In the genomic region with DNA sequence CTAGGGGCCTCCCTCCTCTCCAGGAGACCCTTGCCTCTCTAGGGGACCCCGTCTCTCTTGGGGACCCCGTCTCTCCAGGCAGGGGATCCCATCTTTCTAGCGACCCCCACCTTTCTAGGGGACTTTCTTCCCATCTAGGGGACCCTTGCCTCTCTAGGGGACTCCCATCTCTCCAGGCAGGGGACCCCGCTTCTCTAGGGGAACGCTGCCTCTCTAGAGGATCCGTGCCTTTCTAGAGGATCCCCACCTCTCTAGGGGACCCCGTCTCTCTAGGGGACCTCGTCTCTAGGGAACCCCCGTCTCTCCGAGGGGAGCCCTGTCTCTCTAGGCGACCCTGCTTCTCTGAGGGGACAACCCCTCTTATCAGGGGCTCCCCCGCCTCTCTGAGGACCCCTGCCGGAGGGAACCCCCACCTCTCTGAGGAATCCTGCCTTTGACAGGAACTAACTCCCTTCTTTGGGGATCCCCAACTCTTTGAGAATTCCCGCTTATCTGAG, we compare ENCODE assay signal across 8 cellular contexts. TPM values are rescaled to one million over a fixed set of nuclear protein-coding genes. Genes with fewer than 3 reads are reported as not detected.
DNase-seq lines count a peak whose midpoint lies in the region; ATAC-seq, FAIRE-seq and TF ChIP-seq lines count a peak whose summit lies in the region.

No MANE protein-coding gene starts in this region.

- DNase-seq in RWPE2 (ENCODE audit: low spot score), result no peak
- peak in 1 of 6 donors; percentile 39 for DNase-seq in pancreas
- no peak for DNase-seq in NCI-H748 treated with DMSO at 0.1 percent for 48 hours (lab: John Stamatoyannopoulos, UW)
- no peak for DNase-seq in GM13977 (ENCODE audit: low spot score)
- no peak for DNase-seq in effector CD4-positive, alpha-beta T cell

- TF ChIP-seq CTCF in RWPE2 (IDR thresholded peaks at IDR 0.05; ENCODE audit: poor library complexity, severe bottlenecking) (peak; percentile 32), pancreas (IDR thresholded peaks at IDR 0.05) (no peak), GM13977 (IDR thresholded peaks at IDR 0.05; ENCODE audit: extremely low read depth, insufficient read depth, missing control alignments) (no peak)

- H3K4me3 ChIP-seq in RWPE2 (ENCODE audit: severe bottlenecking) (peak overlapping the region; percentile 95), endocrine pancreas (ENCODE audit: control insufficient read depth, insufficient read depth, low read length) (peak overlapping the region; percentile 59), pancreas (peak overlapping the region; percentile 67 to 96 (median 80))

- H3K36me3 ChIP-seq in ES-I3 (ENCODE audit: insufficient read depth, low read length), result no peaks in the 10 kb centered on the region
- 0 out of 2 replicates have a peak, but pooled peaks cover 4% of the 10 kb centered on the region for H3K36me3 ChIP-seq in RWPE2 (ENCODE audit: low read depth)
- no peaks in the 10 kb centered on the region for H3K36me3 ChIP-seq in endocrine pancreas (ENCODE audit: control insufficient read depth, insufficient read depth, low read length)
- no peaks in the 10 kb centered on the region for H3K36me3 ChIP-seq in pancreas

- no peaks in the 10 kb centered on the region for H3K9me3 ChIP-seq in ES-I3 (ENCODE audit: control insufficient read depth, insufficient read depth, low read length)
- H3K9me3 ChIP-seq in RWPE2 (ENCODE audit: severe bottlenecking), result no peaks in the 10 kb centered on the region
- H3K9me3 ChIP-seq in endocrine pancreas (ENCODE audit: control insufficient read depth, low read length), result no peaks in the 10 kb centered on the region
- no peaks in the 10 kb centered on the region for H3K9me3 ChIP-seq in pancreas

- in situ Hi-C loops in GM13977 (cut with MboI; ENCODE audit: low pct_unique_long_range_greater_than_20kb, low sequenced_read_pairs, unreplicated experiment), result no loop called here

- H3K27me3 ChIP-seq in RWPE2 (ENCODE audit: insufficient read depth, poor library complexity, severe bottlenecking) (no peaks in the 10 kb centered on the region), endocrine pancreas (ENCODE audit: control insufficient read depth, insufficient read depth, low read length) (no peaks in the 10 kb centered on the region), pancreas (no peaks in the 10 kb centered on the region)

- ATAC-seq in RWPE2 (ENCODE audit: low read depth), result no peak
- no peak for ATAC-seq in pancreas
- ATAC-seq in HG02759 (IDR thresholded peaks at IDR 0.05; ENCODE audit: unreplicated experiment), result no peak

- H3K4me1 ChIP-seq in ES-I3 (ENCODE audit: insufficient read depth, low read length) (peaks cover 16% of the 10 kb centered on the region), RWPE2 (ENCODE audit: insufficient read depth, poor library complexity, severe bottlenecking) (peaks cover 28% of the 10 kb centered on the region), endocrine pancreas (ENCODE audit: control insufficient read depth, insufficient read depth, low read length) (no peaks in the 10 kb centered on the region), pancreas (peaks cover 6 to 18% (median 9%) of the 10 kb centered on the region in 3 donors)

- H3K9ac ChIP-seq in ES-I3 (ENCODE audit: low read depth, low read length) (peak overlapping the region; percentile 94), endocrine pancreas (ENCODE audit: control insufficient read depth, insufficient read depth, low read length) (peak overlapping the region; percentile 84)

- no peak for FAIRE-seq in pancreas (lab: Jason Lieb, UNC)

- peak overlapping the region; percentile 80 for H3K27ac ChIP-seq in RWPE2 (ENCODE audit: poor library complexity, severe bottlenecking)
- peak overlapping the region; percentile 61 to 79 (median 71) for H3K27ac ChIP-seq in pancreas

- WGBS in pancreas, 2 donors, result 2 to 3% methylated on average over 14 of the region's 14 CpGs

- intact Hi-C loops in pancreas (cut with DNase I), result no loop called here

RNA-seq across cellular contexts. Expression of gene GATAD2A, which starts 19.1 kb away (rescaled TPM):
- 10 to 100 TPM; 31.4 to 51.8 (median 41.8) TPM for total RNA-seq in pancreas
- polyA plus RNA-seq in pancreas, result 10 to 100 TPM; 11.9 to 13.1 TPM
